Comparison of ENCODE assay signal across 25 cellular contexts in genomic region chr17:40159456-40159855, GRCh38.
"Had no signal": no experiment of that assay in that cellular context is flagged by ENCODE, and none has a peak within 500 bp of the region (broad histone marks: within the 10 kb centered on the region; RNA-seq: fewer than 3 reads in every experiment).

No MANE protein-coding gene starts in this region.

- H3K4me3 ChIP-seq: gastrocnemius medialis, lung, mucosa of descending colon, ovary, psoas muscle, sigmoid colon, stomach, thyroid gland had no signal

- H3K27me3 ChIP-seq: gastrocnemius medialis, ovary, sigmoid colon, stomach, thyroid gland had no signal

- H3K27ac ChIP-seq: ovary, psoas muscle, sigmoid colon had no signal

- DNase-seq: cortex of kidney; effector memory CD8-positive, alpha-beta T cell; foreskin fibroblast; gastrocnemius medialis; head of caudate nucleus; mucosa of descending colon; naive B cell; nephron progenitor cell; occipital lobe; ovary; psoas muscle; right cardiac atrium; sigmoid colon; stimulated activated CD4-positive, alpha-beta T cell treated with anti-CD3 and anti-CD28 coated beads, Interleukin-2, amount 100 ng/mL, for 24 hours; stimulated activated CD4-positive, alpha-beta T cell treated with anti-CD3 and anti-CD28 coated beads, Interleukin-4, amount 100 ng/mL, for 24 hours; stimulated activated naive CD4-positive, alpha-beta T cell treated with Interleukin-2 at 50 U/mL for 16 hours; stomach; thyroid gland; trophoblast cell had no signal

- H3K4me1 Mint-ChIP-seq: mesothelial cell of epicardium, nephron progenitor cell had no signal

- H3K36me3 ChIP-seq: ovary had no signal

- H3K27me3 Mint-ChIP-seq: effector memory CD8-positive, alpha-beta T cell; memory B cell; naive B cell had no signal

- FAIRE-seq: keratinocyte had no signal

- H3K9me3 ChIP-seq: gastrocnemius medialis, mucosa of descending colon, ovary, psoas muscle, sigmoid colon, stomach, thyroid gland had no signal

- H3K4me3 Mint-ChIP-seq: effector memory CD8-positive, alpha-beta T cell; memory B cell; mesothelial cell of epicardium; nephron progenitor cell; stimulated activated effector memory CD8-positive, alpha-beta T cell treated with anti-CD3 and anti-CD28 coated beads, Interleukin-12 subunit alpha, Interleukin-12 subunit beta, amount 100 ng/mL, for 72 hours had no signal

- H3K9me3 Mint-ChIP-seq: effector memory CD8-positive, alpha-beta T cell; memory B cell; mesothelial cell of epicardium; naive B cell; nephron progenitor cell; stimulated activated effector memory CD8-positive, alpha-beta T cell treated with anti-CD3 and anti-CD28 coated beads, Interleukin-12 subunit alpha, Interleukin-12 subunit beta, amount 100 ng/mL, for 72 hours had no signal

- ATAC-seq: effector memory CD8-positive, alpha-beta T cell; gastrocnemius medialis; left lobe of liver; mucosa of descending colon; psoas muscle; right cardiac atrium; stimulated activated effector memory CD8-positive, alpha-beta T cell treated with anti-CD3 and anti-CD28 coated beads, Interleukin-12 subunit alpha, Interleukin-12 subunit beta, amount 100 ng/mL, for 72 hours had no signal

- H3K27ac Mint-ChIP-seq: memory B cell, mesothelial cell of epicardium had no signal
